In the genomic region with DNA sequence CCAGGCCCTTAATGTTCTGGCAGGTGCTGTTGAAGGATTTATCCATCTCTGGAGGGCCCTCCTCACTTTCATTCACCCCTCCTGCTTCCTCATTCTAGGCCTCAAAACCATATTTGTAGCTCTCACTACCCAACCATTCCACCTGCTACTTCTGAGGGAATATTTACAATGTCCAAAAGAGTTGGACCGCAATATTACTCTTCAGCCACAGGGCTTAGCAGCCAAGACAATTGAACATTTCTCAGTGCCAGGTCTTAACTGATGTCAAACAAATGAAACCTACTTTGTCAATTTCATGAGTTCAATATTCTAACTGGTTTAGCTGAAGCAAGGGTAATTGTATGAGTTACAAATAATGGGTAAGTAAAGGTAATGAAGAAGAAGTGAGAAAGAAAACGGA, we compare ENCODE assay signal across 15 cellular contexts.
DNase-seq lines count a peak whose midpoint lies in the region; TF ChIP-seq lines count a peak whose summit lies in the region.
"Had no signal": no experiment of that assay in that cellular context is flagged by ENCODE, and none has a peak within 500 bp of the region (broad histone marks: within the 10 kb centered on the region; RNA-seq: fewer than 3 reads in every experiment).

No MANE protein-coding gene starts in this region.

- DNase-seq in NCI-H187 treated with DMSO at 0.1 percent for 48 hours (lab: John Stamatoyannopoulos, UW) (peak; percentile 7), NCI-H187 (lab: John Stamatoyannopoulos, UW) (no peak), DMS79 (lab: John Stamatoyannopoulos, UW) (peak; percentile 6), OCI-M1 (lab: John Stamatoyannopoulos, UW) (peak; percentile 2), neural crest cell (ENCODE audit: low read depth, low spot score) (no peak), COR-L47 (lab: John Stamatoyannopoulos, UW) (no peak), middle frontal gyrus (ENCODE audit: extremely low spot score, low spot score) (no peak)
- DNase-seq in stimulated activated CD4-positive, alpha-beta T cell treated with anti-CD3 and anti-CD28 coated beads, Interleukin-12 subunit alpha, Interleukin-12 subunit beta, amount 100 ng/mL, for 4 hours = no peak
- DNase-seq: Caco-2; CD8-positive, alpha-beta T cell; DMS53; H7; IMR-90 had no signal

- H3K27me3 Mint-ChIP-seq in neural crest cell (ENCODE audit: low read depth) = no peaks in the 10 kb centered on the region

- H3K27ac Mint-ChIP-seq in neural crest cell (ENCODE audit: unreplicated experiment) = peak overlapping the region; percentile 3
- H3K27ac Mint-ChIP-seq: CD14-positive monocyte; CD8-positive, alpha-beta T cell; GM23338 had no signal

- H3K36me3 Mint-ChIP-seq in neural crest cell (ENCODE audit: low read depth) = peaks cover 6% of the 10 kb centered on the region
- H3K36me3 Mint-ChIP-seq: CD14-positive monocyte; CD8-positive, alpha-beta T cell had no signal

- H3K4me3 Mint-ChIP-seq in neural crest cell = no peak overlapping the region
- H3K4me3 Mint-ChIP-seq: CD14-positive monocyte; CD8-positive, alpha-beta T cell; GM23338 had no signal

- H3K9me3 Mint-ChIP-seq in neural crest cell = peaks cover 5% of the 10 kb centered on the region
- H3K9me3 Mint-ChIP-seq: CD14-positive monocyte; CD8-positive, alpha-beta T cell; GM23338 had no signal

- H3K4me1 Mint-ChIP-seq in neural crest cell = peaks cover 58% of the 10 kb centered on the region
- H3K4me1 Mint-ChIP-seq: CD14-positive monocyte had no signal

- TF ChIP-seq CTCF in neural crest cell (conservative IDR thresholded peaks at IDR 0.05) = no peak

Comparison
In these comparisons a context has a peak if more than half of its experiments do, and no peak if none do; other contexts are left out.
1. DNase-seq: peak in NCI-H187 treated with DMSO at 0.1 percent for 48 hours (single experiment), DMS79 (single experiment) and OCI-M1 (single experiment); none in NCI-H187 (0 of 2), neural crest cell (single experiment), COR-L47 (single experiment), middle frontal gyrus (single experiment) and stimulated activated CD4-positive, alpha-beta T cell treated with anti-CD3 and anti-CD28 coated beads, Interleukin-12 subunit alpha, Interleukin-12 subunit beta, amount 100 ng/mL, for 4 hours (single experiment).